In genomic region chr12:10351457-10351856, GRCh38 we compare ENCODE assay signal across 10 cellular contexts. TPM values are rescaled to one million over a fixed set of nuclear protein-coding genes. Genes with fewer than 3 reads are reported as not detected.
"Had no signal": no experiment of that assay in that cellular context is flagged by ENCODE, and none has a peak within 500 bp of the region (broad histone marks: within the 10 kb centered on the region; RNA-seq: fewer than 3 reads in every experiment).

No MANE protein-coding gene starts in this region.

RNA-seq across cellular contexts. Expression of gene KLRK1, which starts 38.4 kb away (rescaled TPM):
- total RNA-seq: activated CD4-positive, alpha-beta T cell treated with anti-CD3 and anti-CD28 coated beads for 36 hours; activated CD4-positive, alpha-beta T cell treated with anti-CD3 and anti-CD28 coated beads, Interleukin-2, amount 10 ng/mL, durations not matched to agents 24 days and 14 days had no signal

RNA-seq across cellular contexts. Expression of gene KLRC4, which starts 58.1 kb away (rescaled TPM):
- total RNA-seq: activated B cell treated with CpG ODN at 0.5 μM for 24 hours; activated CD4-positive, alpha-beta memory T cell treated with anti-CD3 and anti-CD28 coated beads for 36 hours; activated CD4-positive, alpha-beta memory T cell treated with anti-CD3 and anti-CD28 coated beads, Interleukin-2, amount 10 ng/mL, durations not matched to agents 7 days and 5 days; activated CD4-positive, alpha-beta T cell treated with anti-CD3 and anti-CD28 coated beads for 36 hours; activated CD4-positive, alpha-beta T cell treated with anti-CD3 and anti-CD28 coated beads, Interleukin-2, amount 10 ng/mL, durations not matched to agents 24 days and 14 days; activated CD4-positive, alpha-beta T cell treated with anti-CD3 and anti-CD28 coated beads, Interleukin-2, amount 10 ng/mL, durations not matched to agents 7 days and 5 days; T-helper 1 cell treated with Interleukin-12 subunit alpha and Interleukin-12 subunit beta and Interleukin-4 antibody, amounts not matched to agents 30 ng/mL and 1 ng/mL, for 36 hours; T-helper 17 cell; T-helper 2 cell treated with Interferon-gamma antibody and Interleukin-4, amounts not matched to agents 100 ng/mL and 5 ng/mL, for 36 hours; WTC11 had no signal
